Comparison of ENCODE assay signal across 8 cellular contexts in genomic region chr16:67244387-67245188, GRCh38. TPM values are rescaled to one million over a fixed set of nuclear protein-coding genes. Genes with fewer than 3 reads are reported as not detected.
A peak's percentile ranks its signal among the peaks of the same experiment; 100 is the strongest.
DNase-seq lines count a peak whose midpoint lies in the region; ATAC-seq and TF ChIP-seq lines count a peak whose summit lies in the region.

No MANE protein-coding gene starts in this region.

- ATAC-seq in HG02642 (IDR thresholded peaks at IDR 0.05; ENCODE audit: poor library complexity, unreplicated experiment) = peak; percentile 48

- DNase-seq in NOMO-1 treated with DMSO at 0.1 percent for 48 hours (lab: John Stamatoyannopoulos, UW; ENCODE audit: unreplicated experiment) = peak; percentile 97
- peak; percentile 74 for DNase-seq in activated T-cell treated with anti-CD3 and anti-CD28 coated beads for 24 hours (ENCODE audit: low read depth)
- DNase-seq in fibroblast of peridontal ligament (ENCODE audit: extremely low read depth) = peak; percentile 83
- no peak for DNase-seq in type B pancreatic cell (ENCODE audit: extremely low spot score, unreplicated experiment)
- DNase-seq in NCI-H1694 treated with DMSO at 0.1 percent for 48 hours (lab: John Stamatoyannopoulos, UW) = no peak

- H3K27me3 Mint-ChIP-seq in type B pancreatic cell = peaks cover 16% of the 10 kb centered on the region

- H3K27me3 ChIP-seq in parathyroid adenoma (ENCODE audit: control insufficient read depth, insufficient read depth, low read length) = no peaks in the 10 kb centered on the region

- peaks cover 8% of the 10 kb centered on the region for H3K4me1 ChIP-seq in parathyroid adenoma

- no peaks in the 10 kb centered on the region for H3K9me3 ChIP-seq in parathyroid adenoma (ENCODE audit: control insufficient read depth, low read length)

- peak overlapping the region; percentile 84 for H3K4me3 Mint-ChIP-seq in type B pancreatic cell

- peak overlapping the region; percentile 62 for H3K27ac ChIP-seq in parathyroid adenoma

- H3K79me2 ChIP-seq in parathyroid adenoma = peaks cover 2% of the 10 kb centered on the region

- no peak overlapping the region for H2AFZ ChIP-seq in parathyroid adenoma

- no peak overlapping the region for H3K9ac ChIP-seq in parathyroid adenoma

- H3K36me3 Mint-ChIP-seq in type B pancreatic cell = no peaks in the 10 kb centered on the region

- H3K4me3 ChIP-seq in GM12875 (ENCODE audit: low read depth, low read length) (peak overlapping the region; percentile 77), parathyroid adenoma (ENCODE audit: low read depth, low read length) (no peak overlapping the region)

- peaks cover 22% of the 10 kb centered on the region for H3K4me1 Mint-ChIP-seq in type B pancreatic cell (ENCODE audit: unreplicated experiment)

- H3K4me2 ChIP-seq in parathyroid adenoma (ENCODE audit: low read length) = no peak overlapping the region

- no peaks in the 10 kb centered on the region for H3K36me3 ChIP-seq in parathyroid adenoma (ENCODE audit: control insufficient read depth, insufficient read depth, low read length)

- peak overlapping the region; percentile 89 for H3K27ac Mint-ChIP-seq in type B pancreatic cell

- H3K9me3 Mint-ChIP-seq in type B pancreatic cell = no peaks in the 10 kb centered on the region

- TF ChIP-seq CTCF in GM12875 (IDR thresholded peaks at IDR 0.05; ENCODE audit: borderline replicate concordance, insufficient read depth, low read depth, low read length) (no peak), parathyroid adenoma (IDR thresholded peaks at IDR 0.05) (no peak), type B pancreatic cell (conservative IDR thresholded peaks at IDR 0.05) (no peak)

RNA-seq across cellular contexts. Expression of gene FHOD1, which starts 2.7 kb away (rescaled TPM):
- total RNA-seq in type B pancreatic cell (ENCODE audit: low replicate concordance) = 15.2 and 34.7 TPM in 2 replicates

RNA-seq across cellular contexts. Expression of gene SLC9A5, which starts 4.2 kb away (rescaled TPM):
- total RNA-seq in type B pancreatic cell (ENCODE audit: low replicate concordance) = 1.0 and 4.4 TPM in 2 replicates

RNA-seq across cellular contexts. Expression of gene TMEM208, which starts 17.7 kb away (rescaled TPM):
- total RNA-seq in type B pancreatic cell (ENCODE audit: low replicate concordance) = 49.2 and 64.4 TPM in 2 replicates

RNA-seq across cellular contexts. Expression of gene PLEKHG4, which starts 34.7 kb away (rescaled TPM):
- total RNA-seq in type B pancreatic cell (ENCODE audit: low replicate concordance) = 2.9 and 3.8 TPM in 2 replicates

RNA-seq across cellular contexts. Expression of gene ELMO3, which starts 45.7 kb away (rescaled TPM):
- 9.6 and 19.8 TPM in 2 replicates for total RNA-seq in type B pancreatic cell (ENCODE audit: low replicate concordance)

Comparison
In these comparisons a context has a peak if more than half of its experiments do, and no peak if none do; other contexts are left out.
1. DNase-seq: peak in NOMO-1 treated with DMSO at 0.1 percent for 48 hours (single experiment), activated T-cell treated with anti-CD3 and anti-CD28 coated beads for 24 hours (single experiment) and fibroblast of peridontal ligament (single experiment); none in type B pancreatic cell (single experiment) and NCI-H1694 treated with DMSO at 0.1 percent for 48 hours (single experiment).